1 cellular context compared by ENCODE assay signal in genomic region chr1:200154069-200154767, GRCh38.
TF ChIP-seq lines count a peak whose summit lies in the region.

No MANE protein-coding gene starts in this region.

TF ChIP-seq in GM12878, 131 proteins besides CTCF, POLR2A, EP300 and RAD21 (continued from another document):
- TF ChIP-seq PBX3 (IDR thresholded peaks at IDR 0.05; ENCODE audit: insufficient replicate concordance, low read depth, low read length): no peak
- TF ChIP-seq RB1 (IDR thresholded peaks at IDR 0.05; ENCODE audit: borderline replicate concordance): peak; percentile 56; the same call in 1 of the 2 replicates
- peak; percentile 47 for TF ChIP-seq RELB (IDR thresholded peaks at IDR 0.05; ENCODE audit: low read depth)
- peak; percentile 71 for TF ChIP-seq RUNX3 (IDR thresholded peaks at IDR 0.05; ENCODE audit: low read length)
- TF ChIP-seq PAX8 (IDR thresholded peaks at IDR 0.05): no peak
- peak; percentile 53 for TF ChIP-seq MEF2B (IDR thresholded peaks at IDR 0.05; ENCODE audit: partially characterized antibody, poor library complexity, severe bottlenecking)
- TF ChIP-seq CHD2 (IDR thresholded peaks at IDR 0.05; ENCODE audit: borderline replicate concordance, low read depth, low read length): peak; percentile 71; the same call in 1 of the 2 replicates
- no peak for TF ChIP-seq SREBF2 (IDR thresholded peaks at IDR 0.05; ENCODE audit: low read length)
- TF ChIP-seq NBN (IDR thresholded peaks at IDR 0.05): peak; percentile 36
- TF ChIP-seq RELA (IDR thresholded peaks at IDR 0.05; ENCODE audit: borderline replicate concordance, partially characterized antibody): peak; percentile 52
- no peak for TF ChIP-seq IRF4 (IDR thresholded peaks at IDR 0.05; ENCODE audit: low read depth, low read length)
- no peak for TF ChIP-seq WRNIP1 (IDR thresholded peaks at IDR 0.05; ENCODE audit: borderline replicate concordance, low read depth, low read length)
- TF ChIP-seq ETV6 (conservative IDR thresholded peaks at IDR 0.05 in 1 of 2, IDR thresholded peaks at IDR 0.05 in 1 of 2; ENCODE audit: borderline replicate concordance in 1 of 2, low read depth in 1 of 2): peak in 1 of 2 experiments; percentile 47; a peak in 1 of 4 replicates
- TF ChIP-seq PAX5 (IDR thresholded peaks at IDR 0.05; ENCODE audit: borderline replicate concordance, low read depth, low read length): 0 out of 2 replicates have a peak, but pooled peaks have one; percentile 50
- peak; percentile 54 for TF ChIP-seq GATAD2B (conservative IDR thresholded peaks at IDR 0.05; ENCODE audit: low read depth)
- TF ChIP-seq FOS (IDR thresholded peaks at IDR 0.05; ENCODE audit: borderline replicate concordance, extremely low read depth, insufficient read length): no peak
- no peak for TF ChIP-seq CEBPZ (IDR thresholded peaks at IDR 0.05; ENCODE audit: low read depth, low read length)
- TF ChIP-seq BHLHE40 (IDR thresholded peaks at IDR 0.05; ENCODE audit: borderline replicate concordance in 1 of 2, low read depth in 2 of 2, low read length in 1 of 2): peak; percentile 48 to 69; a peak in 1 of 4 replicates
- no peak for TF ChIP-seq SIN3A (IDR thresholded peaks at IDR 0.05; ENCODE audit: low read depth, low read length)
- no peak for TF ChIP-seq BCL3 (IDR thresholded peaks at IDR 0.05; ENCODE audit: borderline replicate concordance, insufficient read depth, low read depth, low read length, poor library complexity, severe bottlenecking)
- TF ChIP-seq SKIL (IDR thresholded peaks at IDR 0.05; ENCODE audit: low read depth, poor library complexity, severe bottlenecking): peak; percentile 89
- no peak for TF ChIP-seq USF1 (IDR thresholded peaks at IDR 0.05; ENCODE audit: borderline replicate concordance, extremely low read length, insufficient read depth, low read depth, low read length)
- TF ChIP-seq IKZF2 (IDR thresholded peaks at IDR 0.05): peak; percentile 75 to 82; a peak in 3 of 4 replicates
- no peak for TF ChIP-seq KAT2A (conservative IDR thresholded peaks at IDR 0.05; ENCODE audit: control insufficient read depth, low read depth, low read length)
- 0 out of 2 replicates have a peak, but pooled peaks have one; percentile 37 for TF ChIP-seq MXI1 (IDR thresholded peaks at IDR 0.05; ENCODE audit: low read depth, low read length)
- TF ChIP-seq POU2F2 (IDR thresholded peaks at IDR 0.05; ENCODE audit: borderline replicate concordance, low read depth, low read length): peak; percentile 93; the same call in 2 of the 3 replicates
- TF ChIP-seq MYC (IDR thresholded peaks at IDR 0.05; ENCODE audit: insufficient read depth, insufficient read length, insufficient replicate concordance, low read length, severe bottlenecking): no peak
- no peak for TF ChIP-seq GABPA (IDR thresholded peaks at IDR 0.05; ENCODE audit: low read depth)
- no peak for TF ChIP-seq SMAD5 (IDR thresholded peaks at IDR 0.05; ENCODE audit: low read depth)
- TF ChIP-seq JUNB (IDR thresholded peaks at IDR 0.05): peak; percentile 35; the same call in 1 of the 2 replicates
- TF ChIP-seq JUND (IDR thresholded peaks at IDR 0.05; ENCODE audit: low read depth, low read length): 0 out of 2 replicates have a peak, but pooled peaks have one; percentile 25
- no peak for TF ChIP-seq EED (IDR thresholded peaks at IDR 0.05; ENCODE audit: low read depth)
- TF ChIP-seq MYB (IDR thresholded peaks at IDR 0.05; ENCODE audit: borderline replicate concordance, low read depth, low read length): peak; percentile 68; the same call in 1 of the 2 replicates
- no peak for TF ChIP-seq KDM1A (IDR thresholded peaks at IDR 0.05; ENCODE audit: borderline replicate concordance)
- TF ChIP-seq NR2F1 (conservative IDR thresholded peaks at IDR 0.05): 0 out of 2 replicates have a peak, but pooled peaks have one; percentile 26
- no peak for TF ChIP-seq E2F8 (IDR thresholded peaks at IDR 0.05; ENCODE audit: low read depth, partially characterized antibody)
- TF ChIP-seq POLR2AphosphoS5 (IDR thresholded peaks at IDR 0.05; ENCODE audit: low read length): peak; percentile 68
- TF ChIP-seq EGR1 (IDR thresholded peaks at IDR 0.05; ENCODE audit: borderline replicate concordance in 1 of 2, low read depth in 2 of 2, low read length in 2 of 2): no peak
- no peak for TF ChIP-seq BRCA1 (IDR thresholded peaks at IDR 0.05; ENCODE audit: low read depth, low read length)
- TF ChIP-seq PML (IDR thresholded peaks at IDR 0.05; ENCODE audit: low read length): no peak
- TF ChIP-seq SPI1 (IDR thresholded peaks at IDR 0.05; ENCODE audit: borderline replicate concordance, insufficient read depth, low read depth, low read length): peak; percentile 56; the same call in 1 of the 2 replicates
- TF ChIP-seq NKRF (conservative IDR thresholded peaks at IDR 0.05): peak; percentile 46; the same call in 1 of the 2 replicates
- TF ChIP-seq SMARCA5 (IDR thresholded peaks at IDR 0.05): peak; percentile 52; the same call in 1 of the 2 replicates
- 0 out of 2 replicates have a peak, but pooled peaks have one; percentile 41 for TF ChIP-seq RFX5 (IDR thresholded peaks at IDR 0.05; ENCODE audit: low read depth, low read length)
- peak; percentile 58 for TF ChIP-seq ATF7 (IDR thresholded peaks at IDR 0.05; ENCODE audit: low read depth)
